2 cellular contexts compared by ENCODE assay signal in the genomic region with DNA sequence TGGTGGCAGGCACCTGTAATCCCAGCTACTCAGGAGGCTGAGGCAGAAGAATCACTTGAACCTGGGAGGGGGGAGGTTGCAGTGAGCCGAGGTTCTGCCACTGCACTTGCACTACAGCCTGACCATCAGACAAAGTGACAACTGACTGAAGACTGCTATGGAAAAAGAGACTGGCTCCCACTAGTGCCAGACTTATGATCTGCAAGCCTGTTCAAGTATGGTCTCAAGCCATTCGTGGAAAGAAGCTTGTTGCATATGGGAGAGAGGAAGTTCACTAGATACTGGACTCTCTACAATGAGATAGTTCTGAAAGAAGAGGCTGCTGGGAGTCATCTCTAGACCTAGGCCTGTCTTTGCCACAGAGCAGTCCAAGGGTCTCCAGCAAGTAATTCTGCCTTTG.
TF ChIP-seq lines count a peak whose summit lies in the region.

No MANE protein-coding gene starts in this region.

TF ChIP-seq in endothelial cell of umbilical vein, 7 proteins besides CTCF, POLR2A, EP300 and RAD21 (continued from another document):
- TF ChIP-seq FOS (IDR thresholded peaks at IDR 0.05; ENCODE audit: borderline replicate concordance, insufficient read depth, low read length), result no peak
- no peak for TF ChIP-seq MYC (IDR thresholded peaks at IDR 0.05; ENCODE audit: low read depth, low read length)

TF ChIP-seq in neural cell, 6 proteins besides CTCF, POLR2A, EP300 and RAD21:
- TF ChIP-seq, protein P1, sequence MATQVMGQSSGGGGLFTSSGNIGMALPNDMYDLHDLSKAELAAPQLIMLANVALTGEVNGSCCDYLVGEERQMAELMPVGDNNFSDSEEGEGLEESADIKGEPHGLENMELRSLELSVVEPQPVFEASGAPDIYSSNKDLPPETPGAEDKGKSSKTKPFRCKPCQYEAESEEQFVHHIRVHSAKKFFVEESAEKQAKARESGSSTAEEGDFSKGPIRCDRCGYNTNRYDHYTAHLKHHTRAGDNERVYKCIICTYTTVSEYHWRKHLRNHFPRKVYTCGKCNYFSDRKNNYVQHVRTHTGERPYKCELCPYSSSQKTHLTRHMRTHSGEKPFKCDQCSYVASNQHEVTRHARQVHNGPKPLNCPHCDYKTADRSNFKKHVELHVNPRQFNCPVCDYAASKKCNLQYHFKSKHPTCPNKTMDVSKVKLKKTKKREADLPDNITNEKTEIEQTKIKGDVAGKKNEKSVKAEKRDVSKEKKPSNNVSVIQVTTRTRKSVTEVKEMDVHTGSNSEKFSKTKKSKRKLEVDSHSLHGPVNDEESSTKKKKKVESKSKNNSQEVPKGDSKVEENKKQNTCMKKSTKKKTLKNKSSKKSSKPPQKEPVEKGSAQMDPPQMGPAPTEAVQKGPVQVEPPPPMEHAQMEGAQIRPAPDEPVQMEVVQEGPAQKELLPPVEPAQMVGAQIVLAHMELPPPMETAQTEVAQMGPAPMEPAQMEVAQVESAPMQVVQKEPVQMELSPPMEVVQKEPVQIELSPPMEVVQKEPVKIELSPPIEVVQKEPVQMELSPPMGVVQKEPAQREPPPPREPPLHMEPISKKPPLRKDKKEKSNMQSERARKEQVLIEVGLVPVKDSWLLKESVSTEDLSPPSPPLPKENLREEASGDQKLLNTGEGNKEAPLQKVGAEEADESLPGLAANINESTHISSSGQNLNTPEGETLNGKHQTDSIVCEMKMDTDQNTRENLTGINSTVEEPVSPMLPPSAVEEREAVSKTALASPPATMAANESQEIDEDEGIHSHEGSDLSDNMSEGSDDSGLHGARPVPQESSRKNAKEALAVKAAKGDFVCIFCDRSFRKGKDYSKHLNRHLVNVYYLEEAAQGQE (IDR thresholded peaks at IDR 0.05; ENCODE audit: borderline replicate concordance), result no peak
- TF ChIP-seq SMC3 (conservative IDR thresholded peaks at IDR 0.05; ENCODE audit: poor library complexity), result peak; percentile 45
TF ChIP-seq in neural cell: peak in this region for 1.
